ENCODE assay signal across 22 cellular contexts in the genomic region with DNA sequence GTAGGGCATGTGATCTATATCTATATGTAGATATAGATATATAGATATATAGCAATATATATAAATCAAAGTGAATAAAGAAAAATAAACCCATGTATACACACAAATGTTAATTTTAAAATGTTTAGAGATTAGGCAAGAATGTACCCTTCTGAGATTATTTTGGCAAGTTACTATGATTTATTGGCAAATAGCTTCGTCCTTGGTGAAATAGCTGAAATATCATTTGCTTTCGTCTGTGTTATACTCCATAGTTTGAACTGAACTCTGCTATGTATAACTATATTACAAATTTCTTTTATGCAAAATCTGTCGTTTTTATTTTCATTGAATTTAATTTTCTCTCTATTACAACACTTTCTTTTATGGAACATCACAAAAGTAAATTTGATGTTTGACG. TPM values are rescaled to one million over a fixed set of nuclear protein-coding genes. Genes with fewer than 3 reads are reported as not detected.
DNase-seq lines count a peak whose midpoint lies in the region; ATAC-seq, FAIRE-seq and TF ChIP-seq lines count a peak whose summit lies in the region.
"Had no signal": no experiment of that assay in that cellular context is flagged by ENCODE, and none has a peak within 500 bp of the region (broad histone marks: within the 10 kb centered on the region; RNA-seq: fewer than 3 reads in every experiment).

No MANE protein-coding gene starts in this region.

- TF ChIP-seq EP300 in K562 (IDR thresholded peaks at IDR 0.05; ENCODE audit: low read length) = no peak

- intact Hi-C loops in K562 (cut with micrococcal nuclease) (no loop called here), psoas muscle (cut with DNase I) (loop anchor here in 1 of 2 donors (5.0 kb wide), 1 partner anchor 44 kb away; no protein-coding TSS in a partner anchor), left cardiac atrium (cut with DNase I) (no loop called here)

- no peak overlapping the region; the same call in 1 of the 2 replicates for H3K4me2 ChIP-seq in K562 (ENCODE audit: insufficient read depth, low read length)
- H3K4me2 ChIP-seq: BLaER1 treated with 17β-estradiol and CSF1 and Interleukin-3, amounts not matched to agents 10 nM and 100 nM had no signal

- WGBS in K562 (ENCODE audit: insufficient coverage, low coverage, missing lambda C conversion rate) = 31% methylated on average over 4 of the region's 4 CpGs
- WGBS in psoas muscle, 3 donors = 64 to 75% (median 66%) methylated on average over 4 of the region's 4 CpGs

- ATAC-seq in K562 (no peak), psoas muscle (no peak), thoracic aorta (ENCODE audit: insufficient number of reproducible peaks, low FRiP score, low read depth) (no peak), left cardiac atrium (no peak)

- no TSS peak for BruUV-seq in K562 (replicated peaks; lab: Mats Ljungman, UMichigan)

- no peak overlapping the region for H2AFZ ChIP-seq in K562 (ENCODE audit: low read depth, low read length)

- H3K9me1 ChIP-seq in K562 (ENCODE audit: control insufficient read depth, insufficient read depth, low read length) = no peaks in the 10 kb centered on the region

- H3K4me1 ChIP-seq in K562 (replicated peaks in 1 of 2; ENCODE audit: control insufficient read depth in 2 of 2, insufficient read depth in 2 of 2, low read length in 2 of 2) = peaks cover 26 to 83% of the 10 kb centered on the region in 2 experiments
- H3K4me1 ChIP-seq in psoas muscle = peaks cover 25% of the 10 kb centered on the region
- peaks cover 30 to 61% of the 10 kb centered on the region in 2 donors for H3K4me1 ChIP-seq in thoracic aorta (ENCODE audit: control insufficient read depth in 1 of 2, low read depth in 2 of 2)
- H3K4me1 ChIP-seq: BE2C, HAP-1 had no signal

- peak; percentile 2 for FAIRE-seq in RCC 7860 (lab: Jason Lieb, UNC)
- no peak for FAIRE-seq in K562 (lab: Jason Lieb, UNC)
- FAIRE-seq: D721Med, GM12891, H54 had no signal

- H3K27ac ChIP-seq in K562 (ENCODE audit: extremely low read depth, low read depth, low read length) (peak overlapping the region; percentile 88; the same call in 2 of the 3 replicates), psoas muscle (peak overlapping the region; percentile 33), thoracic aorta (peak overlapping the region; percentile 5 to 16)
- H3K27ac ChIP-seq: BLaER1 treated with 17β-estradiol and CSF1 and Interleukin-3, amounts not matched to agents 10 nM and 100 nM had no signal

- H3K4me3 ChIP-seq in K562 = no peak overlapping the region
- no peak overlapping the region for H3K4me3 ChIP-seq in psoas muscle
- H3K4me3 ChIP-seq in thoracic aorta = no peak overlapping the region
- H3K4me3 ChIP-seq: BLaER1 treated with 17β-estradiol and CSF1 and Interleukin-3, amounts not matched to agents 10 nM and 100 nM; HAP-1 had no signal

- in situ Hi-C loops in K562 (cut with MboI) (no loop called here), KBM-7 (cut with MboI; ENCODE audit: low pct_unique_long_range_greater_than_20kb, low sequenced_read_pairs) (no loop called here)

- CTCF ChIA-PET in K562 (lab: Yijun Ruan, JAX; ENCODE audit: low intra/inter-chr PET ratio) = interaction anchor here (0.5 to 1.3 kb wide), 2 partner anchors 39 to 59 kb away, joined by 3 read pairs; no protein-coding TSS in a partner anchor

- TF ChIP-seq CTCF in K562 (IDR thresholded peaks at IDR 0.05 in 2 of 3, conservative IDR thresholded peaks at IDR 0.05 in 1 of 3; ENCODE audit: insufficient read depth in 2 of 3, low read depth in 1 of 3, low read length in 3 of 3) (no peak), psoas muscle (IDR thresholded peaks at IDR 0.05) (no peak), thoracic aorta (IDR thresholded peaks at IDR 0.05) (no peak)

- TF ChIP-seq RAD21 in K562 (CRISPR knock-in tag; conservative IDR thresholded peaks at IDR 0.05 in 1 of 2, IDR thresholded peaks at IDR 0.05 in 1 of 2) = no peak

- no peaks in the 10 kb centered on the region for H3K27me3 ChIP-seq in K562 (ENCODE audit: control insufficient read depth in 2 of 2, insufficient read depth in 2 of 2, low read length in 2 of 2)
- no peaks in the 10 kb centered on the region for H3K27me3 ChIP-seq in psoas muscle (ENCODE audit: insufficient read depth in 3 of 3, low read length in 2 of 3)
- no peaks in the 10 kb centered on the region for H3K27me3 ChIP-seq in thoracic aorta (replicated peaks; ENCODE audit: insufficient read depth)
- H3K27me3 ChIP-seq: BE2C; BLaER1 treated with 17β-estradiol and CSF1 and Interleukin-3, amounts not matched to agents 10 nM and 100 nM had no signal

- H4K20me1 ChIP-seq in K562 (replicated peaks; ENCODE audit: control insufficient read depth, insufficient read depth, low read length) = no peaks in the 10 kb centered on the region
- H4K20me1 ChIP-seq: BLaER1 treated with 17β-estradiol and CSF1 and Interleukin-3, amounts not matched to agents 10 nM and 100 nM had no signal

- no peak for TF ChIP-seq POLR2A in K562 (conservative IDR thresholded peaks at IDR 0.05)

- no peak for DNase-seq in RCC 7860 (ENCODE audit: low spot score)
- DNase-seq in K562 (ENCODE audit: extremely low read depth in 1 of 4, low spot score in 3 of 4) = no peak
- no peak for DNase-seq in psoas muscle
- no peak for DNase-seq in thoracic aorta (ENCODE audit: low spot score)
- no peak for DNase-seq in KBM-7
- no peak for DNase-seq in left cardiac atrium
- DNase-seq in NCI-H1436 treated with DMSO at 0.1 percent for 48 hours (lab: John Stamatoyannopoulos, UW) = no peak
- DNase-seq in Ammon's horn (ENCODE audit: low spot score) = no peak
- DNase-seq: BE2C; CD4-positive, alpha-beta T cell; CD8-positive, alpha-beta memory T cell; DMS 273 treated with DMSO at 0.1 percent for 48 hours; DMS53; DMS79 treated with DMSO at 0.1 percent for 48 hours; GF-D8; GOT3; HFFc6 had no signal

- H3K36me3 ChIP-seq in K562 (ENCODE audit: control insufficient read depth, insufficient read depth, low read length) (peaks cover 61% of the 10 kb centered on the region), psoas muscle (ENCODE audit: insufficient read depth in 1 of 2, low read depth in 1 of 2) (peaks cover 0 to 7% of the 10 kb centered on the region in 2 donors), thoracic aorta (no peaks in the 10 kb centered on the region)
- H3K36me3 ChIP-seq: BE2C; BLaER1 treated with 17β-estradiol and CSF1 and Interleukin-3, amounts not matched to agents 10 nM and 100 nM; HAP-1 had no signal

- POLR2A ChIA-PET in K562 (lab: Yijun Ruan, JAX) = interaction anchor here (1.0 to 1.1 kb wide), 2 partner anchors 11 to 30 kb away, joined by 3 to 4 read pairs; no protein-coding TSS in a partner anchor

- H3K9me3 ChIP-seq in K562 (replicated peaks; ENCODE audit: control insufficient read depth, insufficient read depth, low read depth, low read length) (peaks cover 2% of the 10 kb centered on the region; the same call in 1 of the 2 replicates), psoas muscle (no peaks in the 10 kb centered on the region), thoracic aorta (no peaks in the 10 kb centered on the region)
- H3K9me3 ChIP-seq: BE2C, HAP-1 had no signal

- H3K79me2 ChIP-seq in K562 (ENCODE audit: control insufficient read depth, insufficient read depth, low read length) = peaks cover 98% of the 10 kb centered on the region

- peak overlapping the region in 1 of 2 experiments; percentile 71; a peak in 2 of 4 replicates for H3K9ac ChIP-seq in K562 (ENCODE audit: insufficient read depth in 1 of 2, low read depth in 2 of 2, low read length in 2 of 2)
- H3K9ac ChIP-seq: BLaER1 treated with 17β-estradiol and CSF1 and Interleukin-3, amounts not matched to agents 10 nM and 100 nM had no signal

TF ChIP-seq in K562, 482 proteins besides CTCF, POLR2A, EP300 and RAD21 (continues in another document):
- TF ChIP-seq ADNP (tag; IDR thresholded peaks at IDR 0.05) = 0 out of 2 replicates have a peak, but pooled peaks have one; percentile 3
- TF ChIP-seq CEBPG (CRISPR knock-in tag; IDR thresholded peaks at IDR 0.05) = no peak
- peak in 1 of 2 experiments; percentile 39; a peak in 1 of 4 replicates for TF ChIP-seq CEBPG (tag; conservative IDR thresholded peaks at IDR 0.05 in 1 of 2, IDR thresholded peaks at IDR 0.05 in 1 of 2)
- no peak for TF ChIP-seq RBM22 (IDR thresholded peaks at IDR 0.05; ENCODE audit: low read depth, low read length, poor library complexity, severe bottlenecking)
- no peak for TF ChIP-seq JUNB (CRISPR knock-in tag; conservative IDR thresholded peaks at IDR 0.05)
- TF ChIP-seq NFXL1 (CRISPR knock-in tag; IDR thresholded peaks at IDR 0.05) = no peak
- no peak for TF ChIP-seq SRF (CRISPR knock-in tag; IDR thresholded peaks at IDR 0.05)
- no peak for TF ChIP-seq POLR2AphosphoS5 (IDR thresholded peaks at IDR 0.05; ENCODE audit: control insufficient read depth, insufficient read depth, low read depth, low read length)
- TF ChIP-seq HDAC3 (IDR thresholded peaks at IDR 0.05; ENCODE audit: borderline replicate concordance, partially characterized antibody) = peak; percentile 33
- no peak for TF ChIP-seq NR4A1 (CRISPR knock-in tag; IDR thresholded peaks at IDR 0.05)
- no peak for TF ChIP-seq NR4A1 (tag; IDR thresholded peaks at IDR 0.05)
- no peak for TF ChIP-seq ZBTB1 (CRISPR knock-in tag; IDR thresholded peaks at IDR 0.05; ENCODE audit: borderline replicate concordance, low read depth)
- TF ChIP-seq U2AF1 (optimal IDR thresholded peaks at IDR 0.05; ENCODE audit: low read depth, low read length) = peak; percentile 23

RNA-seq across cellular contexts. Expression of gene CPED1, which starts 57.5 kb away (rescaled TPM):
- 894 and 1,629 TPM in 2 replicates for total RNA-seq in K562 (2011; cell fraction: chromatin; rRNA removed; ENCODE audit: low replicate concordance)
- 336 and 368 TPM in 2 replicates for total RNA-seq in K562 (2011; cell fraction: nucleolus; rRNA removed)
- total RNA-seq in K562 (2011; cell fraction: nucleoplasm; rRNA removed) = 603 and 625 TPM in 2 replicates
- total RNA-seq in K562 (2014; rRNA removed) = 228 and 247 TPM in 2 replicates
- total RNA-seq in K562 (2014; rRNA removed; fragmentation: Illumina TruSeq; extraction: Trizol) = 393 and 413 TPM in 2 replicates
- total RNA-seq in K562 (2015; rRNA removed; fragmentation: Illumina TruSeq; extraction: Trizol) = 254 and 267 TPM in 2 replicates
- 290 and 301 TPM in 2 replicates for total RNA-seq in K562 (2021)
- polyA plus RNA-seq in K562 (2011; rRNA removed) = 205 and 316 TPM in 2 replicates
- 91.5 and 147 TPM in 2 replicates for polyA plus RNA-seq in K562 (2011; cell fraction: cytosol; rRNA removed)
- polyA plus RNA-seq in K562 (2011; cell fraction: nucleus; rRNA removed) = 211 and 239 TPM in 2 replicates
- polyA plus RNA-seq in K562 (2012) = 152 and 202 TPM in 2 replicates
- polyA plus RNA-seq in K562 (2014; fragmentation: Illumina TruSeq; extraction: Trizol) = 288 and 329 TPM in 2 replicates
- 100 to 1,000 TPM; 221 to 292 TPM for polyA plus RNA-seq in K562 (2014; fragmentation: Nextera tagmentation; extraction: Ambion mirVana)
- polyA plus RNA-seq in K562 (2014; rRNA removed) = 195 and 210 TPM in 2 replicates
- 717 and 810 TPM in 2 replicates for polyA minus RNA-seq in K562 (2011; rRNA and poly(A)+ RNA removed)
- 96.8 and 138 TPM in 2 replicates for polyA minus RNA-seq in K562 (2011; cell fraction: cytosol; rRNA and poly(A)+ RNA removed)
- polyA minus RNA-seq in K562 (2011; cell fraction: nucleus; rRNA and poly(A)+ RNA removed) = 704 and 866 TPM in 2 replicates
- total RNA-seq in psoas muscle = 10 to 100 TPM; 12.0 to 39.2 (median 23.1) TPM
- polyA plus RNA-seq in psoas muscle = 10 to 100 TPM in 1 of 3 donors, 1 to 10 TPM in 1, under 1 TPM in 1; 0.90 to 11.7 (median 4.9) TPM
- total RNA-seq in thoracic aorta = 100 to 1,000 TPM in 1 of 2 donors, 10 to 100 TPM in 1; 77.4 to 126 TPM
- total RNA-seq in left cardiac atrium = 10 to 100 TPM; 19.2 to 27.0 TPM
- polyA plus RNA-seq: CD8-positive, alpha-beta memory T cell had no signal

Comparison
In these comparisons a context has a peak if more than half of its experiments do, and no peak if none do; other contexts are left out.
1. H3K27ac ChIP-seq: peak in every context shown above with its lines; median percentile 88 in K562; 33 in psoas muscle; 10 in thoracic aorta.